ENCODE assay signal across 21 cellular contexts in the genomic region with DNA sequence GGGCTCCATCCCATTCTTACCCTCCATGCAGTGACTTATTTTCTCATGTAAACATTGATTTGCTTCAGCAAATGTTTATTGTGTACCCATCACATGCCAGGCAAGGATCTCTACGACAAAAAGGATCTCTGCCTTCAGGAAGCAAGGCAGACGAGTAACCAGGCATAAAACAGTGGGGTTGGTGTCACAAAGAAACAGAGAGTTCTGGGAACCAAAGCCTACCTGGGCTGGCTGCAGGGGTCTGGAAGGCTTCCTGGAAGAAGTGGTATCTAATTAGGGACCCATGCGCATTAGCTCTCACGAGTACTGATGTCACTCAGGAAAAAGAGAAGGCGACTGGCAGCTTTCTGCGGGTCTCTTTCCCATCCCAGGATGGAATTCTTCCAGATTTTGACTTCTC. TPM values are rescaled to one million over a fixed set of nuclear protein-coding genes. Genes with fewer than 3 reads are reported as not detected.
A peak's percentile ranks its signal among the peaks of the same experiment; 100 is the strongest.
DNase-seq lines count a peak whose midpoint lies in the region; ATAC-seq and TF ChIP-seq lines count a peak whose summit lies in the region.
"Had no signal": no experiment of that assay in that cellular context is flagged by ENCODE, and none has a peak within 500 bp of the region (broad histone marks: within the 10 kb centered on the region; RNA-seq: fewer than 3 reads in every experiment).

No MANE protein-coding gene starts in this region.

- peaks cover 2% of the 10 kb centered on the region for H3K79me2 ChIP-seq in mesendoderm (ENCODE audit: control insufficient read depth, insufficient read depth, low read length)

- no peaks in the 10 kb centered on the region for H3K9me3 Mint-ChIP-seq in Caco-2 (ENCODE audit: unreplicated experiment)
- peaks cover under 1% of the 10 kb centered on the region for H3K9me3 Mint-ChIP-seq in activated naive CD8-positive, alpha-beta T cell treated with anti-CD3 and anti-CD28 coated beads for 36 hours
- H3K9me3 Mint-ChIP-seq: stimulated activated naive CD8-positive, alpha-beta T cell treated with anti-CD3 and anti-CD28 coated beads, Interleukin-15, amount 100 ng/mL, for 72 hours had no signal

- no peak overlapping the region for H2BK15ac ChIP-seq in mesendoderm (replicated peaks; ENCODE audit: low read depth)

- peak overlapping the region; percentile 59 for H3K56ac ChIP-seq in mesendoderm (ENCODE audit: low read length)

- H3K27me3 Mint-ChIP-seq in Caco-2 (ENCODE audit: insufficient read depth, unreplicated experiment): no peaks in the 10 kb centered on the region
- peaks cover 14% of the 10 kb centered on the region for H3K27me3 Mint-ChIP-seq in activated naive CD8-positive, alpha-beta T cell treated with anti-CD3 and anti-CD28 coated beads for 36 hours

- no peak overlapping the region for H3K4me3 Mint-ChIP-seq in Caco-2 (ENCODE audit: unreplicated experiment)
- no peak overlapping the region for H3K4me3 Mint-ChIP-seq in activated naive CD8-positive, alpha-beta T cell treated with anti-CD3 and anti-CD28 coated beads for 36 hours
- H3K4me3 Mint-ChIP-seq: stimulated activated naive CD8-positive, alpha-beta T cell treated with anti-CD3 and anti-CD28 coated beads, Interleukin-15, amount 100 ng/mL, for 72 hours had no signal

- H3K27ac ChIP-seq in 22Rv1 (peak overlapping the region; percentile 82), HUES64 (ENCODE audit: low read depth, low read length) (peak overlapping the region; percentile 76), coronary artery (peak overlapping the region in 1 of 2 donors; percentile 42), mesendoderm (ENCODE audit: low read depth, low read length) (peak overlapping the region; percentile 26)
- H3K27ac ChIP-seq: body of pancreas had no signal

- ATAC-seq in GM18858 (IDR thresholded peaks at IDR 0.05; ENCODE audit: unreplicated experiment) (no peak), HG03439 (IDR thresholded peaks at IDR 0.05; ENCODE audit: unreplicated experiment) (no peak)
- ATAC-seq: body of pancreas; esophagus mucosa; stimulated activated naive CD8-positive, alpha-beta T cell treated with anti-CD3 and anti-CD28 coated beads, Interleukin-15, amount 100 ng/mL, for 72 hours had no signal

- no TSS peak for BruUV-seq in Caco-2 (replicated peaks; lab: Mats Ljungman, UMichigan)

- intact Hi-C loops in Caco-2 (cut with micrococcal nuclease; ENCODE audit: unreplicated experiment): no loop called here

- POLR2A ChIA-PET in Caco-2 (lab: Charles Lee): no interaction called here

- H3K23ac ChIP-seq in mesendoderm (ENCODE audit: low read length): no peak overlapping the region

- CTCF ChIA-PET in Caco-2 (lab: Charles Lee): no interaction called here

- DNase-seq in coronary artery (ENCODE audit: low spot score) (no peak), mesendoderm (peak; percentile 70), Caco-2 (no peak)
- DNase-seq in activated naive CD8-positive, alpha-beta T cell treated with anti-CD3 and anti-CD28 coated beads for 36 hours: no peak
- DNase-seq: activated naive CD4-positive, alpha-beta T cell treated with anti-CD3 and anti-CD28 coated beads, Interleukin-2, amount 50 U/mL, for 16 hours; activated T-cell treated with anti-CD3 and anti-CD28 coated beads, Interleukin-2, amount 50 U/mL, for 1 hour; body of pancreas; dorsolateral prefrontal cortex; NCI-H187 treated with DMSO at 0.1 percent for 48 hours; stimulated activated naive CD8-positive, alpha-beta T cell treated with anti-CD3 and anti-CD28 coated beads, Interleukin-15, amount 100 ng/mL, for 72 hours had no signal

- no peaks in the 10 kb centered on the region for H3K27me3 ChIP-seq in HUES64 (ENCODE audit: insufficient read depth, low read length)
- no peaks in the 10 kb centered on the region for H3K27me3 ChIP-seq in mesendoderm (ENCODE audit: insufficient read depth, low read length, poor library complexity)
- H3K27me3 ChIP-seq in Caco-2 (replicated peaks; ENCODE audit: control insufficient read depth, insufficient read depth, low read length): no peaks in the 10 kb centered on the region
- H3K27me3 ChIP-seq: body of pancreas, dorsolateral prefrontal cortex had no signal

- H3K36me3 ChIP-seq in HUES64 (ENCODE audit: insufficient read depth, low read length): no peaks in the 10 kb centered on the region
- no peaks in the 10 kb centered on the region for H3K36me3 ChIP-seq in mesendoderm (ENCODE audit: control insufficient read depth, insufficient read depth, low read length)
- H3K36me3 ChIP-seq in Caco-2 (ENCODE audit: control insufficient read depth, insufficient read depth, low read length): no peaks in the 10 kb centered on the region

- H3K4me2 ChIP-seq in mesendoderm (ENCODE audit: low read length): peak overlapping the region; percentile 8

- peak overlapping the region; percentile 62 for H3K18ac ChIP-seq in mesendoderm (ENCODE audit: low read length)

- peak overlapping the region; percentile 53 for H2AK5ac ChIP-seq in mesendoderm (ENCODE audit: low read length)

- H3K9ac ChIP-seq in HUES64 (ENCODE audit: low read depth, low read length) (peak overlapping the region; percentile 15; the same call in 1 of the 2 replicates), mesendoderm (ENCODE audit: low read length) (peak overlapping the region; percentile 29)

- no peak overlapping the region for H3K27ac Mint-ChIP-seq in Caco-2 (ENCODE audit: unreplicated experiment)
- H3K27ac Mint-ChIP-seq in activated naive CD8-positive, alpha-beta T cell treated with anti-CD3 and anti-CD28 coated beads for 36 hours: no peak overlapping the region

- H3K4ac ChIP-seq in mesendoderm (ENCODE audit: low read depth, low read length): no peak overlapping the region

- no peak for TF ChIP-seq CTCF in 22Rv1 (IDR thresholded peaks at IDR 0.05)
- TF ChIP-seq CTCF in coronary artery (IDR thresholded peaks at IDR 0.05): no peak
- no peak for TF ChIP-seq CTCF in Caco-2 (IDR thresholded peaks at IDR 0.05; ENCODE audit: insufficient read depth in 1 of 2, low read depth in 1 of 2, low read length in 1 of 2, severe bottlenecking in 1 of 2, unreplicated experiment in 1 of 2)

- no peak overlapping the region for H4K5ac ChIP-seq in mesendoderm (ENCODE audit: low read length)

- peaks cover 25% of the 10 kb centered on the region for H3K4me1 ChIP-seq in HUES64 (ENCODE audit: insufficient read depth, low read length)
- H3K4me1 ChIP-seq in mesendoderm (ENCODE audit: control insufficient read depth, low read depth, low read length): peaks cover 18% of the 10 kb centered on the region
- no peaks in the 10 kb centered on the region; the same call in none of the 2 replicates for H3K4me1 ChIP-seq in Caco-2
- H3K4me1 ChIP-seq: body of pancreas had no signal

- H4K8ac ChIP-seq in mesendoderm (ENCODE audit: low read depth, low read length): no peak overlapping the region

- H3K4me3 ChIP-seq in HUES64 (ENCODE audit: low read length) (peak overlapping the region; percentile 26; the same call in 1 of the 2 replicates), coronary artery (peak overlapping the region; percentile 15), mesendoderm (ENCODE audit: low read length) (no peak overlapping the region), Caco-2 (ENCODE audit: low read depth, low read length) (no peak overlapping the region)
- H3K4me3 ChIP-seq: body of pancreas, dorsolateral prefrontal cortex had no signal

- H3K4me1 Mint-ChIP-seq in Caco-2 (ENCODE audit: low read depth, unreplicated experiment): peaks cover 17% of the 10 kb centered on the region
- peaks cover 14% of the 10 kb centered on the region for H3K4me1 Mint-ChIP-seq in activated naive CD8-positive, alpha-beta T cell treated with anti-CD3 and anti-CD28 coated beads for 36 hours

- H2BK120ac ChIP-seq in mesendoderm (ENCODE audit: low read depth, low read length): no peak overlapping the region

- H3K9me3 ChIP-seq in HUES64 (ENCODE audit: insufficient read depth, low read depth, low read length) (no peaks in the 10 kb centered on the region), Caco-2 (no peaks in the 10 kb centered on the region)
- H3K9me3 ChIP-seq: body of pancreas had no signal

- peaks cover 5% of the 10 kb centered on the region for H3K36me3 Mint-ChIP-seq in Caco-2 (ENCODE audit: insufficient read depth, unreplicated experiment)
- H3K36me3 Mint-ChIP-seq in activated naive CD8-positive, alpha-beta T cell treated with anti-CD3 and anti-CD28 coated beads for 36 hours: no peaks in the 10 kb centered on the region

- 28% methylated on average over 6 of the region's 6 CpGs for WGBS in HUES64
- WGBS in mesendoderm (ENCODE audit: extremely low coverage, insufficient coverage, low lambda C conversion rate): no CpG with 5 or more reads among the region's 6 CpGs

- peaks cover 10% of the 10 kb centered on the region for H3K79me1 ChIP-seq in mesendoderm (ENCODE audit: low read length)

- peak overlapping the region; percentile 82 for H2BK5ac ChIP-seq in mesendoderm (ENCODE audit: low read length)

RNA-seq across cellular contexts. Expression of a gene that starts 44.5 kb away (rescaled TPM):
- polyA plus RNA-seq in HUES64 (2013, experiment 1 of 2): 7.7 TPM
- polyA plus RNA-seq in HUES64 (2013, experiment 2 of 2): 8.5 TPM
- 11.9 TPM for polyA plus RNA-seq in mesendoderm (2013, experiment 1 of 2)
- polyA plus RNA-seq in mesendoderm (2013, experiment 2 of 2): 12.3 TPM
- 28.6 and 34.7 TPM in 2 replicates for total RNA-seq in Caco-2 (2022)
- total RNA-seq in activated naive CD8-positive, alpha-beta T cell treated with anti-CD3 and anti-CD28 coated beads for 36 hours: 10 to 100 TPM; 11.0 to 11.3 TPM
- total RNA-seq: OCI-LY7 had no signal

RNA-seq across cellular contexts. Expression of a gene that starts 50.5 kb away (rescaled TPM):
- polyA plus RNA-seq in HUES64 (2013, experiment 1 of 2): not detected
- not detected for polyA plus RNA-seq in HUES64 (2013, experiment 2 of 2)
- polyA plus RNA-seq in mesendoderm (2013, experiment 1 of 2): not detected
- not detected for polyA plus RNA-seq in mesendoderm (2013, experiment 2 of 2)
- total RNA-seq in Caco-2 (2022): not detected in 2 replicates
- total RNA-seq in activated naive CD8-positive, alpha-beta T cell treated with anti-CD3 and anti-CD28 coated beads for 36 hours: not detected
- total RNA-seq: body of pancreas, dorsolateral prefrontal cortex, esophagus mucosa, HT1080, kidney epithelial cell, M059J, mononuclear cell, OCI-LY7, right cardiac atrium had no signal
- polyA plus RNA-seq: right cardiac atrium had no signal

Comparison
In these comparisons a context has a peak if more than half of its experiments do, and no peak if none do; other contexts are left out.
1. H3K4me3 ChIP-seq: peak in HUES64 (single experiment) and coronary artery (single experiment); none in mesendoderm (single experiment) and Caco-2 (single experiment).